ENCODE assay signal across 8 cellular contexts in the genomic region with DNA sequence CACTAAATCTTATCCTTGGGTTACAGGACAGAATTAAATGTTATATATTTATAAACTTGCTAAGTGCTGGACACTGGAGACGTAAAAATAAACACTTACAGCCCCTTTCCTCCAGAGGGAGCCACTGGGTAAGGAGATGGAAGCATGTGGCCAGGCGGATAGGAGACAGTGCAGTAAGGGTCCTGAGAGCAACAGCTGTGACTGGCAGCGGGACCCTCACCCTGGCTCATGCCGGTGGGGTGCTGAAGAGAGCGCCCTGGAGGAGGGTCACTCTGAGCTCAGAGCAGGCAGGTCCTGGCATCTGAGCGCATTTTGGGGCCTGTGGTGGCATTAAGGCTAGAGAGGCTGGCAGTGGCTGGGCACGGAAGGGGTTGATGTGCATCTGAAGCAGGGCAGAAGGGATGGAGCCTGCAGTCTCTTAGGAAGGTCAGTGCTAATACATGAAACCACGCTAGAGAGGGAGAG. TPM values are rescaled to one million over a fixed set of nuclear protein-coding genes. Genes with fewer than 3 reads are reported as not detected.
DNase-seq lines count a peak whose midpoint lies in the region; ATAC-seq and TF ChIP-seq lines count a peak whose summit lies in the region.

No MANE protein-coding gene starts in this region.

- TF ChIP-seq RAD21 in Ishikawa (IDR thresholded peaks at IDR 0.05; ENCODE audit: low read depth): peak; percentile 27; the same call in 1 of the 2 replicates

- TF ChIP-seq EP300 in Ishikawa (IDR thresholded peaks at IDR 0.05; ENCODE audit: borderline replicate concordance): no peak

- DNase-seq in NCI-H2227 (lab: John Stamatoyannopoulos, UW; ENCODE audit: unreplicated experiment): peak; percentile 36
- DNase-seq in NCI-H2227 treated with DMSO at 0.1 percent for 48 hours (lab: John Stamatoyannopoulos, UW): no peak
- no peak for DNase-seq in T-helper 17 cell
- DNase-seq in fibroblast of pulmonary artery (ENCODE audit: low read depth): peak; percentile 65
- DNase-seq in retinal pigment epithelial cell (ENCODE audit: low read depth): no peak

- H3K27ac Mint-ChIP-seq in T-helper 17 cell: peak overlapping the region; percentile 85

- TF ChIP-seq CTCF in fibroblast of pulmonary artery (IDR thresholded peaks at IDR 0.05; ENCODE audit: low read length, missing control alignments) (peak; percentile 64), retinal pigment epithelial cell (conservative IDR thresholded peaks at IDR 0.05; ENCODE audit: low read depth, low read length) (peak; percentile 76)

- H3K4me1 Mint-ChIP-seq in T-helper 17 cell: peaks cover 11% of the 10 kb centered on the region

- ATAC-seq in T-helper 17 cell: peak; percentile 66
- no peak for ATAC-seq in GM21737 (IDR thresholded peaks at IDR 0.05; ENCODE audit: unreplicated experiment)
- ATAC-seq in GM19023 (IDR thresholded peaks at IDR 0.05; ENCODE audit: unreplicated experiment): no peak

- peaks cover 14% of the 10 kb centered on the region for H3K36me3 Mint-ChIP-seq in T-helper 17 cell (ENCODE audit: low read depth)

- no peaks in the 10 kb centered on the region for H3K9me3 ChIP-seq in T-helper 17 cell (ENCODE audit: control insufficient read depth, low read length, poor library complexity, severe bottlenecking)

- no peaks in the 10 kb centered on the region for H3K27me3 Mint-ChIP-seq in T-helper 17 cell

- no peak overlapping the region for H3K4me3 ChIP-seq in fibroblast of pulmonary artery (replicated peaks; ENCODE audit: low read depth, low read length)
- no peak overlapping the region for H3K4me3 ChIP-seq in retinal pigment epithelial cell (ENCODE audit: low read length)

- no peak overlapping the region for H3K4me3 Mint-ChIP-seq in T-helper 17 cell

TF ChIP-seq in Ishikawa, 13 proteins besides CTCF, POLR2A, EP300 and RAD21:
- TF ChIP-seq EGR1 (IDR thresholded peaks at IDR 0.05) (no peak), FOXM1 (IDR thresholded peaks at IDR 0.05; ENCODE audit: borderline replicate concordance, low read depth) (no peak), TAF1 (IDR thresholded peaks at IDR 0.05; ENCODE audit: low read depth) (no peak), YY1 (IDR thresholded peaks at IDR 0.05; ENCODE audit: low read depth) (no peak), CEBPB (IDR thresholded peaks at IDR 0.05) (no peak), TEAD4 (IDR thresholded peaks at IDR 0.05) (no peak)
- TF ChIP-seq, protein P1, sequence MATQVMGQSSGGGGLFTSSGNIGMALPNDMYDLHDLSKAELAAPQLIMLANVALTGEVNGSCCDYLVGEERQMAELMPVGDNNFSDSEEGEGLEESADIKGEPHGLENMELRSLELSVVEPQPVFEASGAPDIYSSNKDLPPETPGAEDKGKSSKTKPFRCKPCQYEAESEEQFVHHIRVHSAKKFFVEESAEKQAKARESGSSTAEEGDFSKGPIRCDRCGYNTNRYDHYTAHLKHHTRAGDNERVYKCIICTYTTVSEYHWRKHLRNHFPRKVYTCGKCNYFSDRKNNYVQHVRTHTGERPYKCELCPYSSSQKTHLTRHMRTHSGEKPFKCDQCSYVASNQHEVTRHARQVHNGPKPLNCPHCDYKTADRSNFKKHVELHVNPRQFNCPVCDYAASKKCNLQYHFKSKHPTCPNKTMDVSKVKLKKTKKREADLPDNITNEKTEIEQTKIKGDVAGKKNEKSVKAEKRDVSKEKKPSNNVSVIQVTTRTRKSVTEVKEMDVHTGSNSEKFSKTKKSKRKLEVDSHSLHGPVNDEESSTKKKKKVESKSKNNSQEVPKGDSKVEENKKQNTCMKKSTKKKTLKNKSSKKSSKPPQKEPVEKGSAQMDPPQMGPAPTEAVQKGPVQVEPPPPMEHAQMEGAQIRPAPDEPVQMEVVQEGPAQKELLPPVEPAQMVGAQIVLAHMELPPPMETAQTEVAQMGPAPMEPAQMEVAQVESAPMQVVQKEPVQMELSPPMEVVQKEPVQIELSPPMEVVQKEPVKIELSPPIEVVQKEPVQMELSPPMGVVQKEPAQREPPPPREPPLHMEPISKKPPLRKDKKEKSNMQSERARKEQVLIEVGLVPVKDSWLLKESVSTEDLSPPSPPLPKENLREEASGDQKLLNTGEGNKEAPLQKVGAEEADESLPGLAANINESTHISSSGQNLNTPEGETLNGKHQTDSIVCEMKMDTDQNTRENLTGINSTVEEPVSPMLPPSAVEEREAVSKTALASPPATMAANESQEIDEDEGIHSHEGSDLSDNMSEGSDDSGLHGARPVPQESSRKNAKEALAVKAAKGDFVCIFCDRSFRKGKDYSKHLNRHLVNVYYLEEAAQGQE (IDR thresholded peaks at IDR 0.05; ENCODE audit: low read depth): no peak
- TF ChIP-seq, protein P2, sequence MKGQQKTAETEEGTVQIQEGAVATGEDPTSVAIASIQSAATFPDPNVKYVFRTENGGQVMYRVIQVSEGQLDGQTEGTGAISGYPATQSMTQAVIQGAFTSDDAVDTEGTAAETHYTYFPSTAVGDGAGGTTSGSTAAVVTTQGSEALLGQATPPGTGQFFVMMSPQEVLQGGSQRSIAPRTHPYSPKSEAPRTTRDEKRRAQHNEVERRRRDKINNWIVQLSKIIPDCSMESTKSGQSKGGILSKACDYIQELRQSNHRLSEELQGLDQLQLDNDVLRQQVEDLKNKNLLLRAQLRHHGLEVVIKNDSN (IDR thresholded peaks at IDR 0.05): no peak
- TF ChIP-seq, protein P3, sequence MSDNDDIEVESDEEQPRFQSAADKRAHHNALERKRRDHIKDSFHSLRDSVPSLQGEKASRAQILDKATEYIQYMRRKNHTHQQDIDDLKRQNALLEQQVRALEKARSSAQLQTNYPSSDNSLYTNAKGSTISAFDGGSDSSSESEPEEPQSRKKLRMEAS (IDR thresholded peaks at IDR 0.05): no peak

RNA-seq across cellular contexts. Expression of a gene that starts 16.0 kb away (rescaled TPM):
- 100 to 1,000 TPM; 162 to 181 TPM for total RNA-seq in T-helper 17 cell

RNA-seq across cellular contexts. Expression of a gene that starts 55.4 kb away (rescaled TPM):
- total RNA-seq in T-helper 17 cell: 10 to 100 TPM; 18.5 to 21.3 TPM

Comparison
In these comparisons a context has a peak if more than half of its experiments do, and no peak if none do; other contexts are left out.
1. DNase-seq: peak in NCI-H2227 (single experiment) and fibroblast of pulmonary artery (single experiment); none in NCI-H2227 treated with DMSO at 0.1 percent for 48 hours (single experiment), T-helper 17 cell (0 of 3) and retinal pigment epithelial cell (single experiment).